35 cellular contexts compared by ENCODE assay signal in the genomic region with DNA sequence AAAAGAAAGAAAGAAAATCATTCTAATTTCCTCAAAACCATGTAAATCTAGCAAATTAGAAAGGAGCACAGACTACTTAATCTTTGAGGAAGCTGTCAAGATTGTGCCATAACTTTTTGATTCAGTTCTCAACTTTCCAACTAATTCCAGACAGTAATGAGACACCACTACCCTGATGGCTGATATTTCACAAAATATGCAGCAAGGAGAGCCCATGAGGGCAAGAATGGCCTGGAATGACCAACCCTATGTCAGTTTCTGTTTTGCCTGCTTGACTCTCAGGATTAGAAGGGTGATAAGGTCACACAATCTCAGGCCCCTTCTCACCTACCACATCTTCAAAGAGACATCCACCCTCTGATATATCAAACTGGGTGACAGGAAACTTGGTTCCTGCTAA.
"Had no signal": no experiment of that assay in that cellular context is flagged by ENCODE, and none has a peak within 500 bp of the region (broad histone marks: within the 10 kb centered on the region; RNA-seq: fewer than 3 reads in every experiment).

No MANE protein-coding gene starts in this region.

- DNase-seq: Karpas-422, Kasumi-1, MG63, MM.1S, MV-4-11, NCI-H1048, NCI-H1092, NCI-H1092 treated with DMSO at 0.1 percent for 48 hours, NCI-H1105, NCI-H1105 treated with DMSO at 0.1 percent for 48 hours, NCI-H1417, NCI-H1417 treated with DMSO at 0.1 percent for 48 hours, NCI-H1436, NCI-H1436 treated with DMSO at 0.1 percent for 48 hours, NCI-H146, NCI-H1694, NCI-H1694 treated with DMSO at 0.1 percent for 48 hours, NCI-H187, NCI-H187 treated with DMSO at 0.1 percent for 48 hours, NCI-H1930, NCI-H2029, NCI-H2029 treated with DMSO at 0.1 percent for 48 hours, NCI-H2081, NCI-H2081 treated with DMSO at 0.1 percent for 48 hours, NCI-H2107, NCI-H2171, NCI-H2171 treated with DMSO at 0.1 percent for 48 hours, NCI-H2227 treated with DMSO at 0.1 percent for 48 hours, NCI-H226, NCI-H345, NCI-H446, NCI-H446 treated with DMSO at 0.1 percent for 48 hours, NCI-H510A, NCI-H510A treated with DMSO at 0.1 percent for 48 hours had no signal

- H3K27me3 ChIP-seq: MG63 had no signal

- H3K9ac ChIP-seq: KMS-11 had no signal

- H3K36me3 ChIP-seq: MG63 had no signal

- H3K4me2 ChIP-seq: KMS-11 had no signal

- H3K4me3 ChIP-seq: MG63 had no signal

- H3K27ac ChIP-seq: KMS-11 had no signal

- H3K9me3 ChIP-seq: MG63 had no signal
